ENCODE assay signal across 26 cellular contexts in the genomic region with DNA sequence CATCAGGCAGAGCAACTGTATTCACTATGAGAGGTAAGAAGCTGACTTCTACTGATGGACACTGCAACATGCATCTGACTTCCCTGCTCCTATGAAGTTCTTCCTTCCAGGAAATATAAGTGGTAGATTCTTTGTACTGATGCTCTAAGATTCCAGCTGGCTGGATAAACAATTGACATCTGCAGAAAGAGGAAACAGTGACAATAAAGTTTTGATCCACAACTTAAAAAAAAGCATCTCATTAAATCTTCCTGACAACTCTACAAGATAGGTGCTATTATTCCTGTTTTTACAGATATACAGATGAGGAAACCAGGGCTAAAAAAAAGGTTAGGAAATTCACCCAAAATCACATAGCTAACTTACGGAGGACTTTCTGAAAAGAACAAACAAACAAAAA.
"Had no signal": no experiment of that assay in that cellular context is flagged by ENCODE, and none has a peak within 500 bp of the region (broad histone marks: within the 10 kb centered on the region; RNA-seq: fewer than 3 reads in every experiment).

No MANE protein-coding gene starts in this region.

- H3K27ac Mint-ChIP-seq: nephron progenitor cell; stimulated activated naive CD8-positive, alpha-beta T cell treated with anti-CD3 and anti-CD28 coated beads, Interleukin-15, amount 100 ng/mL, for 72 hours had no signal

- H3K4me3 Mint-ChIP-seq: naive thymus-derived CD8-positive, alpha-beta T cell; nephron progenitor cell; stimulated activated naive CD8-positive, alpha-beta T cell treated with anti-CD3 and anti-CD28 coated beads, Interleukin-15, amount 100 ng/mL, for 72 hours had no signal

- H3K27me3 Mint-ChIP-seq: naive thymus-derived CD8-positive, alpha-beta T cell; stimulated activated naive CD8-positive, alpha-beta T cell treated with anti-CD3 and anti-CD28 coated beads, Interleukin-15, amount 100 ng/mL, for 72 hours had no signal

- H3K9me3 Mint-ChIP-seq: naive thymus-derived CD8-positive, alpha-beta T cell; nephron progenitor cell; stimulated activated naive CD8-positive, alpha-beta T cell treated with anti-CD3 and anti-CD28 coated beads, Interleukin-15, amount 100 ng/mL, for 72 hours had no signal

- H3K9me3 ChIP-seq: esophagus squamous epithelium, heart right ventricle, left lung, prostate gland, right atrium auricular region, suprapubic skin, transverse colon, upper lobe of right lung, vagina had no signal

- DNase-seq: cortex of kidney; dorsolateral prefrontal cortex; effector CD4-positive, alpha-beta T cell; esophagus squamous epithelium; foreskin melanocyte; glutamatergic neuron; heart right ventricle; hippocampal formation; left cardiac atrium; left lung; naive thymus-derived CD8-positive, alpha-beta T cell; nephron progenitor cell; nucleus accumbens; stimulated activated CD4-positive, alpha-beta T cell treated with anti-CD3 and anti-CD28 coated beads, Interleukin-12 subunit alpha, Interleukin-12 subunit beta, amount 100 ng/mL, for 4 hours; stimulated activated CD4-positive, alpha-beta T cell treated with anti-CD3 and anti-CD28 coated beads, Interleukin-1b, Interleukin-23, amount 100 ng/mL, for 48 hours; stimulated activated CD4-positive, alpha-beta T cell treated with anti-CD3 and anti-CD28 coated beads, Interleukin-4, amount 100 ng/mL, for 1 hour; stimulated activated CD8-positive, alpha-beta memory T cell treated with anti-CD3 and anti-CD28 coated beads, Interleukin-4, amount 100 ng/mL, for 48 hours; stimulated activated naive CD4-positive, alpha-beta T cell; stimulated activated naive CD8-positive, alpha-beta T cell treated with anti-CD3 and anti-CD28 coated beads, Interleukin-15, amount 100 ng/mL, for 72 hours; transverse colon; upper lobe of right lung had no signal

- H3K4me1 Mint-ChIP-seq: stimulated activated naive CD8-positive, alpha-beta T cell treated with anti-CD3 and anti-CD28 coated beads, Interleukin-15, amount 100 ng/mL, for 72 hours had no signal

- ATAC-seq: heart right ventricle; left cardiac atrium; left lung; naive thymus-derived CD8-positive, alpha-beta T cell; sciatic nerve; stimulated activated naive CD8-positive, alpha-beta T cell treated with anti-CD3 and anti-CD28 coated beads, Interleukin-15, amount 100 ng/mL, for 72 hours; upper lobe of right lung had no signal
